Comparison of ENCODE assay signal across 9 cellular contexts in genomic region chr4:168408620-168409019, GRCh38.
DNase-seq lines count a peak whose midpoint lies in the region; ATAC-seq and TF ChIP-seq lines count a peak whose summit lies in the region.
"Had no signal": no experiment of that assay in that cellular context is flagged by ENCODE, and none has a peak within 500 bp of the region (broad histone marks: within the 10 kb centered on the region; RNA-seq: fewer than 3 reads in every experiment).

No MANE protein-coding gene starts in this region.

- H3K36me3 ChIP-seq in esophagus muscularis mucosa, result peaks cover 0 to 19% (median 8%) of the 10 kb centered on the region in 4 donors
- H3K36me3 ChIP-seq in parathyroid adenoma (ENCODE audit: control insufficient read depth, insufficient read depth, low read length), result no peaks in the 10 kb centered on the region

- 23% methylated on average over 3 of the region's 3 CpGs for WGBS in esophagus muscularis mucosa

- H3K4me1 ChIP-seq in esophagus muscularis mucosa (peaks cover 18 to 25% (median 19%) of the 10 kb centered on the region in 4 donors), parathyroid adenoma (no peaks in the 10 kb centered on the region)

- H3K4me3 ChIP-seq in esophagus muscularis mucosa (peak overlapping the region in 2 of 4 donors; percentile 6 to 18), parathyroid adenoma (ENCODE audit: low read depth, low read length) (no peak overlapping the region)

- CTCF ChIA-PET in Calu3 (lab: Charles Lee), result no interaction called here

- intact Hi-C loops in esophagus muscularis mucosa (cut with DNase I) (no loop called here), Calu3 (cut with micrococcal nuclease; ENCODE audit: unreplicated experiment) (no loop called here)

- no peaks in the 10 kb centered on the region for H3K4me1 Mint-ChIP-seq in Calu3 (ENCODE audit: low read depth, unreplicated experiment)

- ATAC-seq in GM18867 (IDR thresholded peaks at IDR 0.05; ENCODE audit: unreplicated experiment) (no peak), GM18873 (IDR thresholded peaks at IDR 0.05; ENCODE audit: low FRiP score, unreplicated experiment) (no peak)

- H3K27ac ChIP-seq in esophagus muscularis mucosa (replicated peaks in 1 of 4) (peak overlapping the region; percentile 50 to 80 (median 75)), parathyroid adenoma (peak overlapping the region; percentile 56)

- peak overlapping the region; percentile 19 for H3K4me2 ChIP-seq in parathyroid adenoma (ENCODE audit: low read length)

- no peak overlapping the region for H3K4me3 Mint-ChIP-seq in Calu3 (ENCODE audit: low read depth, unreplicated experiment)
- H3K4me3 Mint-ChIP-seq: dendritic cell treated with granulocyte-macrophage colony-stimulating factor and Interleukin-4, amounts not matched to agents 40 ng/mL and 50 ng/mL, for 4 days had no signal

- H3K9me3 Mint-ChIP-seq in Calu3 (ENCODE audit: low read depth, unreplicated experiment), result no peaks in the 10 kb centered on the region
- H3K9me3 Mint-ChIP-seq: dendritic cell treated with granulocyte-macrophage colony-stimulating factor and Interleukin-4, amounts not matched to agents 40 ng/mL and 50 ng/mL, for 4 days had no signal

- H3K9me3 ChIP-seq in esophagus muscularis mucosa (no peaks in the 10 kb centered on the region), parathyroid adenoma (ENCODE audit: control insufficient read depth, low read length) (no peaks in the 10 kb centered on the region)

- H3K27ac Mint-ChIP-seq in Calu3 (ENCODE audit: unreplicated experiment), result no peak overlapping the region
- H3K27ac Mint-ChIP-seq: dendritic cell treated with granulocyte-macrophage colony-stimulating factor and Interleukin-4, amounts not matched to agents 40 ng/mL and 50 ng/mL, for 4 days had no signal

- no peak for TF ChIP-seq CTCF in esophagus muscularis mucosa (IDR thresholded peaks at IDR 0.05)
- TF ChIP-seq CTCF in parathyroid adenoma (IDR thresholded peaks at IDR 0.05), result no peak
- TF ChIP-seq CTCF in Calu3 (IDR thresholded peaks at IDR 0.05; ENCODE audit: unreplicated experiment), result no peak

- no peaks in the 10 kb centered on the region for H3K36me3 Mint-ChIP-seq in Calu3 (ENCODE audit: insufficient read depth, unreplicated experiment)

- H2AFZ ChIP-seq in parathyroid adenoma, result no peak overlapping the region

- no TSS peak for BruUV-seq in Calu3 (replicated peaks; lab: Mats Ljungman, UMichigan)

- no peaks in the 10 kb centered on the region for H3K79me2 ChIP-seq in parathyroid adenoma

- no peaks in the 10 kb centered on the region for H3K27me3 Mint-ChIP-seq in Calu3 (ENCODE audit: unreplicated experiment)
- H3K27me3 Mint-ChIP-seq: dendritic cell treated with granulocyte-macrophage colony-stimulating factor and Interleukin-4, amounts not matched to agents 40 ng/mL and 50 ng/mL, for 4 days had no signal

- no peak for TF ChIP-seq POLR2A in esophagus muscularis mucosa (IDR thresholded peaks at IDR 0.05; ENCODE audit: low read depth)

- no peak overlapping the region for H3K9ac ChIP-seq in parathyroid adenoma

- DNase-seq in DMS153 (lab: John Stamatoyannopoulos, UW) (peak; percentile 43), NCI-H446 (lab: John Stamatoyannopoulos, UW) (peak; percentile 30 to 74), esophagus muscularis mucosa (ENCODE audit: extremely low spot score) (no peak), Calu3 (no peak)
- DNase-seq in activated naive CD4-positive, alpha-beta T cell (lab: John Stamatoyannopoulos, UW), result no peak

- TF ChIP-seq EP300 in esophagus muscularis mucosa (IDR thresholded peaks at IDR 0.05), result no peak

- H3K27me3 ChIP-seq in esophagus muscularis mucosa, result no peaks in the 10 kb centered on the region
- no peaks in the 10 kb centered on the region for H3K27me3 ChIP-seq in parathyroid adenoma (ENCODE audit: control insufficient read depth, insufficient read depth, low read length)

Comparison
In these comparisons a context has a peak if more than half of its experiments do, and no peak if none do; other contexts are left out.
1. DNase-seq: peak in DMS153 (single experiment) and NCI-H446 (2 of 2); none in esophagus muscularis mucosa (single experiment), Calu3 (single experiment) and activated naive CD4-positive, alpha-beta T cell (0 of 4).